ENCODE assay signal across 8 cellular contexts in the genomic region with DNA sequence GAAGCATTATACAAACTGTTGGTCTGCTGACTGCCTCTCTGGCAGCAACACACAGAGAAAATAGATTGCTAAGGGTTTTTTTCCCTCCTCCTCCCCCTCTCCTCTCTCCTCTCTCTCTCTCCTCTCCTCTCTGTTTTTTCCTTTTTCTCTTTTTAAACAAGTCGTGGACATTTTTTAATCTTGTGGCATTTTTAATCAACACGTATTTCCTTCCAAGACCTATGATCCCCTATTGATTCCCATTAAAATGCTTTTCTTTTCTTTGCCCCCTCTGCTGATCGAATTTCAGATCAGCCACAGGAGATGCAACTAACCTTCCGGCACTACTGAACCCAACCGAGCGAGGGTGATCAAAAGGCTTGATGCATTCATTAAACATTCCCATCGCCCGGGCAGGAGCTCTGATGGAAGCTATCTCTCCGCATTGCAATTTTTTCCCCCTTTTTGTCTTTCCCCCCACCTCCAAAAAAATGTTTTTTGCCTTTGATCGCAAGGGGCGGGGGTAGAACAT.
A peak's percentile ranks its signal among the peaks of the same experiment; 100 is the strongest.
DNase-seq lines count a peak whose midpoint lies in the region; ATAC-seq and TF ChIP-seq lines count a peak whose summit lies in the region.

No MANE protein-coding gene starts in this region.

- peak overlapping the region; percentile 66 for H3K4me2 ChIP-seq in DOHH2 (ENCODE audit: low read length)
- peak overlapping the region; percentile 94 for H3K4me2 ChIP-seq in fibroblast of lung (ENCODE audit: extremely low read depth, insufficient read depth, low read length)

- TF ChIP-seq CTCF in DOHH2 (IDR thresholded peaks at IDR 0.05; ENCODE audit: low read depth, low read length, poor library complexity, severe bottlenecking), result peak; percentile 61
- peak; percentile 48 to 52 for TF ChIP-seq CTCF in fibroblast of lung (conservative IDR thresholded peaks at IDR 0.05 in 1 of 2, IDR thresholded peaks at IDR 0.05 in 1 of 2; ENCODE audit: low read depth in 1 of 2, low read length in 2 of 2)

- H3K4me3 Mint-ChIP-seq in activated T-cell treated with anti-CD3 and anti-CD28 coated beads, Interleukin-2, amount 50 U/mL, for 24 hours, result peak overlapping the region; percentile 88
- peak overlapping the region; percentile 79 to 96 (median 93) for H3K4me3 Mint-ChIP-seq in naive B cell

- DNase-seq in NCI-H345 (lab: John Stamatoyannopoulos, UW), result peak; percentile 85
- DNase-seq in activated T-cell treated with anti-CD3 and anti-CD28 coated beads, Interleukin-2, amount 50 U/mL, for 24 hours, result no peak
- DNase-seq in fibroblast of lung (ENCODE audit: low read depth in 2 of 2), result peak; percentile 60 to 74
- no peak for DNase-seq in naive B cell
- DNase-seq in EL, result no peak

- peaks cover 33% of the 10 kb centered on the region for H3K4me1 Mint-ChIP-seq in activated T-cell treated with anti-CD3 and anti-CD28 coated beads, Interleukin-2, amount 50 U/mL, for 24 hours (ENCODE audit: low read depth)
- H3K4me1 Mint-ChIP-seq in naive B cell, result peaks cover 45 to 56% (median 52%) of the 10 kb centered on the region in 3 donors

- H3K27me3 ChIP-seq in DOHH2 (ENCODE audit: control insufficient read depth, low read length), result no peaks in the 10 kb centered on the region
- H3K27me3 ChIP-seq in fibroblast of lung (ENCODE audit: control insufficient read depth, insufficient read depth, low read length), result peaks cover 2% of the 10 kb centered on the region

- peak overlapping the region; percentile 84 for H3K4me3 ChIP-seq in DOHH2 (ENCODE audit: low read length)
- H3K4me3 ChIP-seq in fibroblast of lung (replicated peaks in 1 of 4; ENCODE audit: control extremely low read depth in 1 of 4, insufficient read depth in 1 of 4, low read depth in 3 of 4, low read length in 4 of 4), result peak overlapping the region; percentile 69 to 82 (median 72)
- peak overlapping the region; percentile 51 for H3K4me3 ChIP-seq in urinary bladder (ENCODE audit: low read depth, low read length)

- H3K36me3 Mint-ChIP-seq in activated T-cell treated with anti-CD3 and anti-CD28 coated beads, Interleukin-2, amount 50 U/mL, for 24 hours (ENCODE audit: low read depth), result peaks cover 4% of the 10 kb centered on the region
- H3K36me3 Mint-ChIP-seq in naive B cell, result no peaks in the 10 kb centered on the region

- H3K27ac Mint-ChIP-seq in activated T-cell treated with anti-CD3 and anti-CD28 coated beads, Interleukin-2, amount 50 U/mL, for 24 hours, result peak overlapping the region; percentile 93
- H3K27ac Mint-ChIP-seq in naive B cell, result peak overlapping the region; percentile 88 to 99 (median 96)

- H4K20me1 ChIP-seq in DOHH2 (ENCODE audit: control insufficient read depth, insufficient read depth, low read depth, low read length) (no peaks in the 10 kb centered on the region), fibroblast of lung (ENCODE audit: control insufficient read depth, extremely low read depth, insufficient read depth, low read length) (no peaks in the 10 kb centered on the region)

- H3K79me2 ChIP-seq in DOHH2 (ENCODE audit: control insufficient read depth, low read length) (no peaks in the 10 kb centered on the region), fibroblast of lung (ENCODE audit: control insufficient read depth, insufficient read depth, low read length) (no peaks in the 10 kb centered on the region)

- ATAC-seq in HG02852 (IDR thresholded peaks at IDR 0.05; ENCODE audit: unreplicated experiment), result peak; percentile 18
- ATAC-seq in naive B cell (ENCODE audit: low read depth in 2 of 2), result peak; percentile 41 to 43

- no peaks in the 10 kb centered on the region for H3K9me3 ChIP-seq in DOHH2 (ENCODE audit: control insufficient read depth, insufficient read depth, low read length)
- no peaks in the 10 kb centered on the region for H3K9me3 ChIP-seq in fibroblast of lung (ENCODE audit: control insufficient read depth, insufficient read depth, low read depth, low read length)

- under 1% methylated on average over 11 of the region's 11 CpGs for WGBS in urinary bladder

- peak overlapping the region; percentile 96 for H3K27ac ChIP-seq in DOHH2 (ENCODE audit: low read depth, low read length)
- H3K27ac ChIP-seq in fibroblast of lung (ENCODE audit: insufficient read depth, low read length), result peak overlapping the region; percentile 94
- H3K27ac ChIP-seq in urinary bladder (ENCODE audit: low read depth), result peak overlapping the region; percentile 97

- H3K4me1 ChIP-seq in DOHH2 (ENCODE audit: control insufficient read depth, low read length) (peaks cover 51% of the 10 kb centered on the region), fibroblast of lung (ENCODE audit: control insufficient read depth, extremely low read depth, insufficient read depth, low read length) (no peaks in the 10 kb centered on the region), urinary bladder (ENCODE audit: insufficient read depth) (no peaks in the 10 kb centered on the region)

- H2AFZ ChIP-seq in fibroblast of lung (ENCODE audit: low read length), result peak overlapping the region; percentile 83

- peak overlapping the region; percentile 94 for H3K9ac ChIP-seq in fibroblast of lung (ENCODE audit: insufficient read depth, low read length)

- no peaks in the 10 kb centered on the region for H3K9me3 Mint-ChIP-seq in activated T-cell treated with anti-CD3 and anti-CD28 coated beads, Interleukin-2, amount 50 U/mL, for 24 hours
- no peaks in the 10 kb centered on the region for H3K9me3 Mint-ChIP-seq in naive B cell

- no peaks in the 10 kb centered on the region for H3K27me3 Mint-ChIP-seq in activated T-cell treated with anti-CD3 and anti-CD28 coated beads, Interleukin-2, amount 50 U/mL, for 24 hours
- H3K27me3 Mint-ChIP-seq in naive B cell, result no peaks in the 10 kb centered on the region

- H3F3A ChIP-seq in DOHH2 (ENCODE audit: control insufficient read depth, insufficient read depth), result peaks cover 7% of the 10 kb centered on the region

- H3K9me2 ChIP-seq in DOHH2 (replicated peaks; ENCODE audit: control insufficient read depth, low read length), result no peaks in the 10 kb centered on the region

- H3K36me3 ChIP-seq in DOHH2 (ENCODE audit: control insufficient read depth, low read length) (no peaks in the 10 kb centered on the region), fibroblast of lung (ENCODE audit: control insufficient read depth, insufficient read depth, low read length) (no peaks in the 10 kb centered on the region), urinary bladder (ENCODE audit: insufficient read depth) (no peaks in the 10 kb centered on the region)

Comparison
In these comparisons a context has a peak if more than half of its experiments do, and no peak if none do; other contexts are left out.
1. DNase-seq: peak in NCI-H345 (single experiment) and fibroblast of lung (2 of 2); none in activated T-cell treated with anti-CD3 and anti-CD28 coated beads, Interleukin-2, amount 50 U/mL, for 24 hours (single experiment), naive B cell (single experiment) and EL (single experiment).
2. Peak in every context shown above with its lines, with median percentiles within 50 percentile points of each other: H3K27ac ChIP-seq and H3K4me3 ChIP-seq.